15 cellular contexts compared by ENCODE assay signal in the genomic region with DNA sequence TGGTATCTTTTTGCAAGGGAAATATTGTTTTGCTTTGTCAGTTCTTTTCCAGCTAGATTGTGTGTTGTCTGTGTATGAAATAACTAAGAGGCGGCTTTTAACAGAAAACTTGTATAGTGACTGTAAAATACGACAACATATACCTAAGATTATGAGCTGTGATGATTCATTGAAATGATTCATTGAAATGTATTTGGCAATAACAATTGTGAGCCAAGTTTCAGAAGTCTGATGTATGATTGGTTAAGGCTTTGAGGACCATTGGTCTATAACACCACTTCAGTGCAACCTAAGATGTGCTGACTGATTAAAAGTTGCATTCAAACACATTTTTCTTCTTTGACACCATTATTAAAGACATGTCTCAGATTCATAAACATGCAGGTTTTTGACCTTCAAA.
A peak's percentile ranks its signal among the peaks of the same experiment; 100 is the strongest.
DNase-seq lines count a peak whose midpoint lies in the region; ATAC-seq, FAIRE-seq and TF ChIP-seq lines count a peak whose summit lies in the region.
"Had no signal": no experiment of that assay in that cellular context is flagged by ENCODE, and none has a peak within 500 bp of the region (broad histone marks: within the 10 kb centered on the region; RNA-seq: fewer than 3 reads in every experiment).

No MANE protein-coding gene starts in this region.

- CTCF ChIA-PET in mammary epithelial cell (lab: Charles Lee; ENCODE audit: low non-redundant PET): interaction anchor here (0.8 kb wide), 1 partner anchor 175 kb away, joined by 5 read pairs; no protein-coding TSS in a partner anchor

- in situ Hi-C loops in mammary epithelial cell (cut with MboI; ENCODE audit: low sequenced_read_pairs in 2 of 2): no loop called here

- FAIRE-seq in HTR-8/SVneo (lab: Jason Lieb, UNC): no peak
- FAIRE-seq: kidney had no signal

- ATAC-seq in left lung: peak; percentile 56
- no peak for ATAC-seq in right lobe of liver
- ATAC-seq: T-cell had no signal

- H3K4me1 ChIP-seq in mammary epithelial cell (ENCODE audit: insufficient read depth, low read length) (peaks cover 10% of the 10 kb centered on the region), left lung (no peaks in the 10 kb centered on the region), adrenal gland (replicated peaks in 1 of 2) (no peaks in the 10 kb centered on the region), right lobe of liver (no peaks in the 10 kb centered on the region)
- H3K4me1 ChIP-seq: right atrium auricular region had no signal

- intact Hi-C loops in mammary epithelial cell (cut with micrococcal nuclease): loop anchor here (10.0 kb wide), 1 partner anchor 224 kb away; a partner anchor contains a TSS
- intact Hi-C loops in left lung (cut with DNase I): no loop called here
- intact Hi-C loops in adrenal gland (cut with DNase I): no loop called here
- intact Hi-C loops in right lobe of liver (cut with DNase I): no loop called here

- WGBS in mammary epithelial cell (ENCODE audit: low coverage, missing lambda C conversion rate): 18% methylated on average over 2 of the region's 2 CpGs
- 63 to 74% (median 68%) methylated on average over 2 of the region's 2 CpGs for WGBS in adrenal gland, 4 donors
- 84% methylated on average over 2 of the region's 2 CpGs for WGBS in right lobe of liver (ENCODE audit: insufficient coverage, low coverage, low lambda C conversion rate, missing lambda C conversion rate)

- H3K27ac ChIP-seq in mammary epithelial cell (ENCODE audit: insufficient read depth, low read depth, low read length) (peak overlapping the region; percentile 32), left lung (no peak overlapping the region), adrenal gland (no peak overlapping the region), right lobe of liver (no peak overlapping the region)
- H3K27ac ChIP-seq: right atrium auricular region had no signal

- dilution Hi-C loops in mammary epithelial cell (cut with HindIII; ENCODE audit: low sequenced_read_pairs): no loop called here

- peaks cover 43% of the 10 kb centered on the region for H3K79me2 ChIP-seq in mammary epithelial cell (ENCODE audit: insufficient read depth, low read length)

- DNase-seq in AG20443 (ENCODE audit: low spot score) (peak; percentile 16), HTR-8/SVneo (ENCODE audit: insufficient read length, low spot score) (peak; percentile 15), mammary epithelial cell (peak; percentile 87), left lung (no peak), adrenal gland (no peak), NCI-H524 treated with DMSO at 0.1 percent for 48 hours (lab: John Stamatoyannopoulos, UW) (no peak), right lobe of liver (no peak), cortex of kidney (lab: John Stamatoyannopoulos, UW) (no peak)
- DNase-seq: activated effector memory CD4-positive, alpha-beta T cell treated with Interleukin-2 at 50 U/mL for 16 hours; central memory CD4-positive, alpha-beta T cell; KG1; kidney; NCI-H2107; T-cell had no signal

- H4K20me1 ChIP-seq in mammary epithelial cell (ENCODE audit: insufficient read depth, low read length): no peaks in the 10 kb centered on the region

- H3K9me3 ChIP-seq in mammary epithelial cell (replicated peaks; ENCODE audit: insufficient read depth, low read length) (no peaks in the 10 kb centered on the region), left lung (no peaks in the 10 kb centered on the region), adrenal gland (replicated peaks in 1 of 3) (no peaks in the 10 kb centered on the region), right lobe of liver (no peaks in the 10 kb centered on the region)
- H3K9me3 ChIP-seq: right atrium auricular region had no signal

- H2AFZ ChIP-seq in mammary epithelial cell (ENCODE audit: low read depth, low read length): no peak overlapping the region

- no TSS peak for BruUV-seq in mammary epithelial cell (replicated peaks; lab: Mats Ljungman, UMichigan)

- H3K4me2 ChIP-seq in mammary epithelial cell (ENCODE audit: insufficient read depth, low read depth, low read length): no peak overlapping the region

- TF ChIP-seq CTCF in mammary epithelial cell (conservative IDR thresholded peaks at IDR 0.05 in 1 of 2, IDR thresholded peaks at IDR 0.05 in 1 of 2; ENCODE audit: extremely low read depth in 1 of 2, insufficient read depth in 1 of 2, low read depth in 1 of 2, low read length in 2 of 2) (no peak), left lung (IDR thresholded peaks at IDR 0.05) (no peak), adrenal gland (IDR thresholded peaks at IDR 0.05) (no peak), right lobe of liver (IDR thresholded peaks at IDR 0.05) (no peak)

- peaks cover 2% of the 10 kb centered on the region for H3K27me3 ChIP-seq in mammary epithelial cell (ENCODE audit: insufficient read depth, low read length)
- no peaks in the 10 kb centered on the region for H3K27me3 ChIP-seq in left lung
- H3K27me3 ChIP-seq in adrenal gland: no peaks in the 10 kb centered on the region
- H3K27me3 ChIP-seq in right lobe of liver: no peaks in the 10 kb centered on the region
- H3K27me3 ChIP-seq: right atrium auricular region had no signal

- no peak for TF ChIP-seq POLR2A in adrenal gland (IDR thresholded peaks at IDR 0.05)
- TF ChIP-seq POLR2A in right lobe of liver (IDR thresholded peaks at IDR 0.05): no peak

- no peak overlapping the region for H3K4me3 ChIP-seq in mammary epithelial cell (replicated peaks in 1 of 3; ENCODE audit: insufficient read depth in 1 of 3, low read depth in 2 of 3, low read length in 3 of 3)
- H3K4me3 ChIP-seq in left lung: no peak overlapping the region
- H3K4me3 ChIP-seq in adrenal gland: no peak overlapping the region
- H3K4me3 ChIP-seq in right lobe of liver: no peak overlapping the region
- H3K4me3 ChIP-seq: right atrium auricular region had no signal

- H3K36me3 ChIP-seq in mammary epithelial cell (ENCODE audit: insufficient read depth, low read length) (no peaks in the 10 kb centered on the region), left lung (no peaks in the 10 kb centered on the region), adrenal gland (replicated peaks in 1 of 2) (no peaks in the 10 kb centered on the region), right lobe of liver (no peaks in the 10 kb centered on the region)
- H3K36me3 ChIP-seq: right atrium auricular region had no signal

- no peak overlapping the region for H3K9ac ChIP-seq in mammary epithelial cell (ENCODE audit: insufficient read depth, low read length)

Comparison
In these comparisons a context has a peak if more than half of its experiments do, and no peak if none do; other contexts are left out.
1. DNase-seq: peak in AG20443 (single experiment), HTR-8/SVneo (single experiment) and mammary epithelial cell (single experiment); none in left lung (0 of 2), adrenal gland (0 of 7), NCI-H524 treated with DMSO at 0.1 percent for 48 hours (single experiment), right lobe of liver (0 of 3) and cortex of kidney (single experiment).